27 cellular contexts compared by ENCODE assay signal in the genomic region with DNA sequence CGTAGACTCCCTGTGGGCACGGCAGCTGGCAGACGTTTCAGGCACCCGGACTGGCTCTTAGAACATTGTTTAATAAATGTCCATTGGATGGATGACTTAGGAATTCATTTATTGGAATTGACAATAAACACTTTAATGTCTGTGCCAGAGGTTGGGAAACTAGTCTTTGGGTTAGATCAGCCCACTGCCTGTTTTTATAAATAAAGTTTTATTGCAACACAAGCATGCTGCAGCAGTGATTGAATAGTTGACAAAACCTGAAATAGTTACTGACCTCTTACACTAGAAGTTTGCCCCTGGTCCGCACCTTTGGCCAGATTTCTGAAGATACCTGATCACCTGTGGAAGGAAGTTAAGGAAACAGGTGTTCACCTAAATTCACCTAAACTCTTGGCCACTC. TPM values are rescaled to one million over a fixed set of nuclear protein-coding genes. Genes with fewer than 3 reads are reported as not detected.
"Had no signal": no experiment of that assay in that cellular context is flagged by ENCODE, and none has a peak within 500 bp of the region (broad histone marks: within the 10 kb centered on the region; RNA-seq: fewer than 3 reads in every experiment).

No MANE protein-coding gene starts in this region.

- H3K4me3 ChIP-seq: heart left ventricle, hepatocyte, lung, ovary, psoas muscle, skin epidermis, testis, tibial artery had no signal

- H3K79me2 ChIP-seq: hepatocyte had no signal

- H3K36me3 ChIP-seq: gastrocnemius medialis, heart left ventricle, ovary, spleen, tibial artery had no signal

- H3K36me3 Mint-ChIP-seq: memory B cell; natural killer cell; stimulated activated memory B cell treated with anti-CD40 and anti-IgM and Interleukin-4, amounts not matched to agents 10 μg/mL and 1 μg/mL and 100 μg/mL, for 72 hours; type B pancreatic cell had no signal

- H3K4me1 ChIP-seq: gastrocnemius medialis, psoas muscle, tibial artery had no signal

- H3K27ac ChIP-seq: epithelial cell of prostate, gastrocnemius medialis, heart left ventricle, hepatocyte, ovary, psoas muscle, skin epidermis, spleen, testis, tibial artery had no signal

- H3K9me3 Mint-ChIP-seq: dendritic cell treated with granulocyte-macrophage colony-stimulating factor and Interleukin-4, amounts not matched to agents 40 ng/mL and 50 ng/mL, for 4 days; endodermal cell; memory B cell; natural killer cell; stimulated activated memory B cell treated with anti-CD40 and anti-IgM and Interleukin-4, amounts not matched to agents 10 μg/mL and 1 μg/mL and 100 μg/mL, for 72 hours; type B pancreatic cell had no signal

- H3K4me3 Mint-ChIP-seq: dendritic cell treated with granulocyte-macrophage colony-stimulating factor and Interleukin-4, amounts not matched to agents 40 ng/mL and 50 ng/mL, for 4 days; endodermal cell; stimulated activated memory B cell treated with anti-CD40 and anti-IgM and Interleukin-4, amounts not matched to agents 10 μg/mL and 1 μg/mL and 100 μg/mL, for 72 hours had no signal

- H3K9me3 ChIP-seq: gastrocnemius medialis, heart left ventricle, ovary, psoas muscle, spleen, testis, tibial artery had no signal

- H3K4me1 Mint-ChIP-seq: endodermal cell had no signal

- H3K27ac Mint-ChIP-seq: dendritic cell treated with granulocyte-macrophage colony-stimulating factor and Interleukin-4, amounts not matched to agents 40 ng/mL and 50 ng/mL, for 4 days; endodermal cell; stimulated activated memory B cell treated with anti-CD40 and anti-IgM and Interleukin-4, amounts not matched to agents 10 μg/mL and 1 μg/mL and 100 μg/mL, for 72 hours had no signal

- H2AFZ ChIP-seq: hepatocyte had no signal

- DNase-seq: kidney, occipital lobe, spleen had no signal

- H3K27me3 ChIP-seq: hepatocyte, ovary, testis had no signal

RNA-seq across cellular contexts. Expression of a gene that starts 51.6 kb away (rescaled TPM):
- total RNA-seq: endodermal cell, esophagus mucosa, glomerular endothelial cell, heart left ventricle, hepatocyte, kidney, left lobe of liver, liver, lung, mononuclear cell, natural killer cell, ovary, psoas muscle, renal cortical epithelial cell, right cardiac atrium, spleen, urinary bladder had no signal
- polyA plus RNA-seq: heart left ventricle, hepatocyte, liver, lung, ovary, psoas muscle, right cardiac atrium, spleen, urinary bladder had no signal
